In genomic region chr15:89327113-89327512, GRCh38 we compare ENCODE assay signal across 17 cellular contexts. TPM values are rescaled to one million over a fixed set of nuclear protein-coding genes. Genes with fewer than 3 reads are reported as not detected.
DNase-seq lines count a peak whose midpoint lies in the region; ATAC-seq and TF ChIP-seq lines count a peak whose summit lies in the region.
"Had no signal": no experiment of that assay in that cellular context is flagged by ENCODE, and none has a peak within 500 bp of the region (broad histone marks: within the 10 kb centered on the region; RNA-seq: fewer than 3 reads in every experiment).

No MANE protein-coding gene starts in this region.

- CTCF ChIA-PET in activated CD8-positive, alpha-beta T cell treated with anti-CD3 and anti-CD28 coated beads for 36 hours (lab: Charles Lee) = interaction anchor here (6.8 to 12.7 kb wide), 2 partner anchors 30 to 120 kb away, joined by 34 to 116 read pairs; no protein-coding TSS in a partner anchor

- H3K4me1 Mint-ChIP-seq in stimulated activated naive CD8-positive, alpha-beta T cell treated with anti-CD3 and anti-CD28 coated beads, Interleukin-15, Interleukin-2, amounts not matched to agents 100 ng/mL and 50 ng/mL, for 24 hours (ENCODE audit: low read depth) = peaks cover 36% of the 10 kb centered on the region
- H3K4me1 Mint-ChIP-seq in activated CD8-positive, alpha-beta T cell treated with anti-CD3 and anti-CD28 coated beads for 36 hours (ENCODE audit: low read depth) = peaks cover 41% of the 10 kb centered on the region
- H3K4me1 Mint-ChIP-seq in immature natural killer cell = peaks cover 56 to 57% of the 10 kb centered on the region in 2 donors
- peaks cover 53% of the 10 kb centered on the region for H3K4me1 Mint-ChIP-seq in stimulated activated naive CD8-positive, alpha-beta T cell treated with anti-CD3 and anti-CD28 coated beads, Interleukin-15, amount 100 ng/mL, for 72 hours
- H3K4me1 Mint-ChIP-seq in type B pancreatic cell (ENCODE audit: unreplicated experiment) = peaks cover 12% of the 10 kb centered on the region

- peaks cover 82% of the 10 kb centered on the region for H3K36me3 Mint-ChIP-seq in stimulated activated naive CD8-positive, alpha-beta T cell treated with anti-CD3 and anti-CD28 coated beads, Interleukin-15, Interleukin-2, amounts not matched to agents 100 ng/mL and 50 ng/mL, for 24 hours (ENCODE audit: low read depth)
- H3K36me3 Mint-ChIP-seq in activated CD8-positive, alpha-beta T cell treated with anti-CD3 and anti-CD28 coated beads for 36 hours (ENCODE audit: low read depth) = peaks cover 75% of the 10 kb centered on the region
- peaks cover 30 to 71% (median 47%) of the 10 kb centered on the region in 3 donors for H3K36me3 Mint-ChIP-seq in immature natural killer cell
- peaks cover 21% of the 10 kb centered on the region for H3K36me3 Mint-ChIP-seq in type B pancreatic cell

- no peaks in the 10 kb centered on the region for H3K27me3 Mint-ChIP-seq in stimulated activated naive CD8-positive, alpha-beta T cell treated with anti-CD3 and anti-CD28 coated beads, Interleukin-15, Interleukin-2, amounts not matched to agents 100 ng/mL and 50 ng/mL, for 24 hours
- no peaks in the 10 kb centered on the region for H3K27me3 Mint-ChIP-seq in activated CD8-positive, alpha-beta T cell treated with anti-CD3 and anti-CD28 coated beads for 36 hours
- H3K27me3 Mint-ChIP-seq in immature natural killer cell (ENCODE audit: low read depth in 3 of 3) (peaks cover 7 to 10% (median 9%) of the 10 kb centered on the region in 3 donors), type B pancreatic cell (no peaks in the 10 kb centered on the region)
- no peaks in the 10 kb centered on the region for H3K27me3 Mint-ChIP-seq in stimulated activated naive CD8-positive, alpha-beta T cell treated with anti-CD3 and anti-CD28 coated beads, Interleukin-15, amount 100 ng/mL, for 72 hours

- DNase-seq in stimulated activated naive CD8-positive, alpha-beta T cell treated with anti-CD3 and anti-CD28 coated beads, Interleukin-15, Interleukin-2, amounts not matched to agents 100 U/mL and 50 U/mL, for 24 hours = no peak
- no peak for DNase-seq in activated CD8-positive, alpha-beta T cell treated with anti-CD3 and anti-CD28 coated beads for 36 hours
- DNase-seq in immature natural killer cell (no peak), type B pancreatic cell (ENCODE audit: extremely low spot score, unreplicated experiment) (no peak), NCI-H2196 treated with DMSO at 0.1 percent for 48 hours (lab: John Stamatoyannopoulos, UW; ENCODE audit: unreplicated experiment) (no peak)
- no peak for DNase-seq in stimulated activated naive CD8-positive, alpha-beta T cell treated with anti-CD3 and anti-CD28 coated beads, Interleukin-15, amount 100 ng/mL, for 72 hours
- DNase-seq in central memory CD4-positive, alpha-beta T cell = no peak
- DNase-seq: ACHN, Calu3, DMS53, GM23248, MV-4-11, NCI-H1417 treated with DMSO at 0.1 percent for 48 hours, NCI-H1930, NCI-H774 had no signal

- ATAC-seq in stimulated activated naive CD8-positive, alpha-beta T cell treated with anti-CD3 and anti-CD28 coated beads, Interleukin-15, Interleukin-2, amounts not matched to agents 100 U/mL and 50 U/mL, for 24 hours = no peak
- ATAC-seq in activated CD8-positive, alpha-beta T cell treated with anti-CD3 and anti-CD28 coated beads for 36 hours = no peak
- ATAC-seq in stimulated activated naive CD8-positive, alpha-beta T cell treated with anti-CD3 and anti-CD28 coated beads, Interleukin-15, amount 100 ng/mL, for 72 hours = no peak
- ATAC-seq: Panc1 had no signal

- intact Hi-C loops in activated CD8-positive, alpha-beta T cell treated with anti-CD3 and anti-CD28 coated beads for 36 hours (cut with micrococcal nuclease) = no loop called here

- no peak for TF ChIP-seq CTCF in activated CD8-positive, alpha-beta T cell treated with anti-CD3 and anti-CD28 coated beads for 36 hours (IDR thresholded peaks at IDR 0.05)
- TF ChIP-seq CTCF in type B pancreatic cell (conservative IDR thresholded peaks at IDR 0.05) = no peak

- no peak overlapping the region for H3K4me3 Mint-ChIP-seq in stimulated activated naive CD8-positive, alpha-beta T cell treated with anti-CD3 and anti-CD28 coated beads, Interleukin-15, Interleukin-2, amounts not matched to agents 100 ng/mL and 50 ng/mL, for 24 hours
- no peak overlapping the region for H3K4me3 Mint-ChIP-seq in activated CD8-positive, alpha-beta T cell treated with anti-CD3 and anti-CD28 coated beads for 36 hours
- H3K4me3 Mint-ChIP-seq in immature natural killer cell (no peak overlapping the region), type B pancreatic cell (no peak overlapping the region)
- H3K4me3 Mint-ChIP-seq in stimulated activated naive CD8-positive, alpha-beta T cell treated with anti-CD3 and anti-CD28 coated beads, Interleukin-15, amount 100 ng/mL, for 72 hours = no peak overlapping the region

- peak overlapping the region; percentile 19 for H3K27ac Mint-ChIP-seq in stimulated activated naive CD8-positive, alpha-beta T cell treated with anti-CD3 and anti-CD28 coated beads, Interleukin-15, Interleukin-2, amounts not matched to agents 100 ng/mL and 50 ng/mL, for 24 hours
- H3K27ac Mint-ChIP-seq in activated CD8-positive, alpha-beta T cell treated with anti-CD3 and anti-CD28 coated beads for 36 hours = peak overlapping the region; percentile 20
- H3K27ac Mint-ChIP-seq in immature natural killer cell (peak overlapping the region in 4 of 6 donors; percentile 20 to 64 (median 52)), type B pancreatic cell (no peak overlapping the region)
- peak overlapping the region; percentile 74 to 76 for H3K27ac Mint-ChIP-seq in stimulated activated naive CD8-positive, alpha-beta T cell treated with anti-CD3 and anti-CD28 coated beads, Interleukin-15, amount 100 ng/mL, for 72 hours

- POLR2A ChIA-PET in activated CD8-positive, alpha-beta T cell treated with anti-CD3 and anti-CD28 coated beads for 36 hours (lab: Charles Lee) = interaction anchor here (0.9 to 11.7 kb wide), 2 partner anchors 8 to 82 kb away, joined by 3 to 128 read pairs; no protein-coding TSS in a partner anchor

- H3K9me3 Mint-ChIP-seq in stimulated activated naive CD8-positive, alpha-beta T cell treated with anti-CD3 and anti-CD28 coated beads, Interleukin-15, Interleukin-2, amounts not matched to agents 100 ng/mL and 50 ng/mL, for 24 hours = no peaks in the 10 kb centered on the region
- no peaks in the 10 kb centered on the region for H3K9me3 Mint-ChIP-seq in activated CD8-positive, alpha-beta T cell treated with anti-CD3 and anti-CD28 coated beads for 36 hours
- H3K9me3 Mint-ChIP-seq in immature natural killer cell (no peaks in the 10 kb centered on the region), type B pancreatic cell (no peaks in the 10 kb centered on the region)
- no peaks in the 10 kb centered on the region for H3K9me3 Mint-ChIP-seq in stimulated activated naive CD8-positive, alpha-beta T cell treated with anti-CD3 and anti-CD28 coated beads, Interleukin-15, amount 100 ng/mL, for 72 hours

RNA-seq across cellular contexts. Expression of gene POLG, which starts 7.5 kb away (rescaled TPM):
- 100 to 1,000 TPM; 101 to 106 TPM for total RNA-seq in activated CD8-positive, alpha-beta T cell treated with anti-CD3 and anti-CD28 coated beads for 36 hours
- 10 to 100 TPM; 24.3 to 79.1 (median 28.6) TPM for polyA plus RNA-seq in immature natural killer cell
- total RNA-seq in type B pancreatic cell (ENCODE audit: low replicate concordance) = 55.0 and 59.0 TPM in 2 replicates
